In the genomic region with DNA sequence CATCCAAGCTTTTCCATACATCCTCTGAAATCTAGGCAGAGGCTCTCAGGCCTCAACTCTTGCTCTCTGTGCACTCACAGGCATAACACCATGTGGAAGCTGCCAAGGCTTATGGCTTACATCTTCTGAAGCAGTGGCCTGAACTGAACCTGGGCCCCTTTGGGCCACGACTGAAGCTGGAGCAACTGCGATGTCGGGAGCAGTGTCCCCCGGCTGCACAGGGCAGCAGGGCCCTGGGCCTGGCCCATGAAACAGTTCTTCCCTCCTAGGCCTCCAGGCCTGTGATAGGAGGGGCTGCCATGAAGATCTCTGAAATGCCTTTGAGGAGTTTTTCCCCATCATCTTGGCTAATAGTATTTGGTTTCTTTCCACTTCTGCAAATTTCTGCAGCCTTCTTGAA, we compare ENCODE assay signal across 27 cellular contexts.
DNase-seq lines count a peak whose midpoint lies in the region; TF ChIP-seq lines count a peak whose summit lies in the region.
"Had no signal": no experiment of that assay in that cellular context is flagged by ENCODE, and none has a peak within 500 bp of the region (broad histone marks: within the 10 kb centered on the region; RNA-seq: fewer than 3 reads in every experiment).

No MANE protein-coding gene starts in this region.

- H3K4me3 ChIP-seq in HEK293 (ENCODE audit: low read depth, low read length), result no peak overlapping the region
- H3K4me3 ChIP-seq: A549; BLaER1; BLaER1 treated with 17β-estradiol and CSF1 and Interleukin-3, amounts not matched to agents 10 nM and 100 nM had no signal

- no peak for DNase-seq in NCI-H345 treated with DMSO at 0.1 percent for 48 hours (lab: John Stamatoyannopoulos, UW; ENCODE audit: unreplicated experiment)
- DNase-seq: 8988T; ACHN; AML-193; BE2C; C1 segment of cervical spinal cord; Caco-2; Calu3; CD4-positive, alpha-beta memory T cell; CD4-positive, alpha-beta T cell; CD4-positive, CD25-positive, alpha-beta regulatory T cell; CD8-positive, alpha-beta memory T cell; CD8-positive, alpha-beta T cell; COR-L47; DMS 273 treated with DMSO at 0.1 percent for 48 hours; DMS153; DMS53; DMS79; DMS79 treated with DMSO at 0.1 percent for 48 hours; DND-41; EL had no signal

- no peak overlapping the region for H3K27ac ChIP-seq in HEK293 (ENCODE audit: extremely low read depth, low read depth, low read length)
- H3K27ac ChIP-seq: 22Rv1; A549; BLaER1; BLaER1 treated with 17β-estradiol and CSF1 and Interleukin-3, amounts not matched to agents 10 nM and 100 nM; C4-2B had no signal

- no peaks in the 10 kb centered on the region for H3K9me3 ChIP-seq in HEK293 (ENCODE audit: control insufficient read depth, insufficient read depth, low read depth, low read length)
- H3K9me3 ChIP-seq: A549, BE2C, BLaER1, Caco-2 had no signal

- no peaks in the 10 kb centered on the region for H3K36me3 ChIP-seq in HEK293 (ENCODE audit: control insufficient read depth in 2 of 2, insufficient read depth in 1 of 2, low read length in 2 of 2)
- H3K36me3 ChIP-seq: BE2C; BLaER1; BLaER1 treated with 17β-estradiol and CSF1 and Interleukin-3, amounts not matched to agents 10 nM and 100 nM had no signal

- TF ChIP-seq CTCF in HEK293 (tag by site-specific recombination; IDR thresholded peaks at IDR 0.05), result no peak

- POLR2A ChIA-PET in HEK293 (lab: Yijun Ruan, JAX), result no interaction called here

- peaks cover 1% of the 10 kb centered on the region for H3K4me1 ChIP-seq in HEK293 (ENCODE audit: control insufficient read depth, insufficient read depth, low read length)
- H3K4me1 ChIP-seq: A549; BE2C; BLaER1; BLaER1 treated with 17β-estradiol and CSF1 and Interleukin-3, amounts not matched to agents 10 nM and 100 nM; Caco-2 had no signal

- CTCF ChIA-PET in HEK293 (lab: Yijun Ruan, JAX), result no interaction called here

TF ChIP-seq in HEK293, 187 proteins besides CTCF, POLR2A, EP300 and RAD21:
- TF ChIP-seq ZNF146 (tag by site-specific recombination; IDR thresholded peaks at IDR 0.05), result no peak
- no peak for TF ChIP-seq ZNF132 (tag by site-specific recombination; IDR thresholded peaks at IDR 0.05; ENCODE audit: borderline replicate concordance)
- TF ChIP-seq, protein P1, sequence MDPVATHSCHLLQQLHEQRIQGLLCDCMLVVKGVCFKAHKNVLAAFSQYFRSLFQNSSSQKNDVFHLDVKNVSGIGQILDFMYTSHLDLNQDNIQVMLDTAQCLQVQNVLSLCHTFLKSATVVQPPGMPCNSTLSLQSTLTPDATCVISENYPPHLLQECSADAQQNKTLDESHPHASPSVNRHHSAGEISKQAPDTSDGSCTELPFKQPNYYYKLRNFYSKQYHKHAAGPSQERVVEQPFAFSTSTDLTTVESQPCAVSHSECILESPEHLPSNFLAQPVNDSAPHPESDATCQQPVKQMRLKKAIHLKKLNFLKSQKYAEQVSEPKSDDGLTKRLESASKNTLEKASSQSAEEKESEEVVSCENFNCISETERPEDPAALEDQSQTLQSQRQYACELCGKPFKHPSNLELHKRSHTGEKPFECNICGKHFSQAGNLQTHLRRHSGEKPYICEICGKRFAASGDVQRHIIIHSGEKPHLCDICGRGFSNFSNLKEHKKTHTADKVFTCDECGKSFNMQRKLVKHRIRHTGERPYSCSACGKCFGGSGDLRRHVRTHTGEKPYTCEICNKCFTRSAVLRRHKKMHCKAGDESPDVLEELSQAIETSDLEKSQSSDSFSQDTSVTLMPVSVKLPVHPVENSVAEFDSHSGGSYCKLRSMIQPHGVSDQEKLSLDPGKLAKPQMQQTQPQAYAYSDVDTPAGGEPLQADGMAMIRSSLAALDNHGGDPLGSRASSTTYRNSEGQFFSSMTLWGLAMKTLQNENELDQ (tag by site-specific recombination; IDR thresholded peaks at IDR 0.05; ENCODE audit: low read depth), result no peak
- no peak for TF ChIP-seq ZNF433 (tag by site-specific recombination; IDR thresholded peaks at IDR 0.05; ENCODE audit: low read depth)
- no peak for TF ChIP-seq ZNF140 (tag by site-specific recombination; IDR thresholded peaks at IDR 0.05)
- no peak for TF ChIP-seq ZNF707 (tag by site-specific recombination; IDR thresholded peaks at IDR 0.05)
- peak; percentile 52 for TF ChIP-seq ZNF585B (tag by site-specific recombination; IDR thresholded peaks at IDR 0.05)
